Comparison of ENCODE assay signal across 8 cellular contexts in genomic region chr4:158193171-158193749, GRCh38. TPM values are rescaled to one million over a fixed set of nuclear protein-coding genes. Genes with fewer than 3 reads are reported as not detected.
DNase-seq lines count a peak whose midpoint lies in the region; ATAC-seq and TF ChIP-seq lines count a peak whose summit lies in the region.

No MANE protein-coding gene starts in this region.

- H3K4me2 ChIP-seq in KMS-11 = no peak overlapping the region

- H4K20me1 ChIP-seq in KMS-11 (ENCODE audit: insufficient read depth) = no peaks in the 10 kb centered on the region

- no peaks in the 10 kb centered on the region for H3K4me1 ChIP-seq in KMS-11 (ENCODE audit: low read depth, poor library complexity, severe bottlenecking)

- ATAC-seq in GM18867 (IDR thresholded peaks at IDR 0.05; ENCODE audit: unreplicated experiment) = peak; percentile 61

- H3K27ac Mint-ChIP-seq in type B pancreatic cell = no peak overlapping the region

- H3K27ac ChIP-seq in KMS-11 (no peak overlapping the region), angular gyrus (ENCODE audit: low read depth, low read length) (peak overlapping the region; percentile 91)

- H3K4me1 Mint-ChIP-seq in type B pancreatic cell (ENCODE audit: unreplicated experiment) = peaks cover 3% of the 10 kb centered on the region

- no peaks in the 10 kb centered on the region for H3K36me3 ChIP-seq in KMS-11 (ENCODE audit: insufficient read depth)

- peak; percentile 51 for TF ChIP-seq CTCF in AG09319 (IDR thresholded peaks at IDR 0.05; ENCODE audit: low read depth, low read length)
- TF ChIP-seq CTCF in KMS-11 (conservative IDR thresholded peaks at IDR 0.05; ENCODE audit: low read depth, low read length) = peak; percentile 75
- TF ChIP-seq CTCF in type B pancreatic cell (conservative IDR thresholded peaks at IDR 0.05) = peak; percentile 73

- H3K36me3 Mint-ChIP-seq in type B pancreatic cell = peaks cover 3% of the 10 kb centered on the region

- no peak overlapping the region for H3K4me3 ChIP-seq in KMS-11 (IDR thresholded peaks at IDR 0.05; ENCODE audit: insufficient read depth, low read depth, low read length)

- peaks cover 3% of the 10 kb centered on the region for H3K27me3 Mint-ChIP-seq in type B pancreatic cell

- H3K9ac ChIP-seq in KMS-11 = no peak overlapping the region

- no peak overlapping the region for H3K4me3 Mint-ChIP-seq in type B pancreatic cell

- H3K27me3 ChIP-seq in KMS-11 (ENCODE audit: insufficient read depth, low read depth) = no peaks in the 10 kb centered on the region

- peaks cover 4% of the 10 kb centered on the region for H3K9me3 Mint-ChIP-seq in type B pancreatic cell

- no peaks in the 10 kb centered on the region for H3K79me2 ChIP-seq in KMS-11 (ENCODE audit: insufficient read depth, low read depth)

- DNase-seq in AG09319 (ENCODE audit: extremely low read depth, low read depth) (no peak), iris pigment epithelial cell (ENCODE audit: low read depth) (peak; percentile 35), type B pancreatic cell (ENCODE audit: extremely low spot score, unreplicated experiment) (no peak), NCI-H2107 treated with DMSO at 0.1 percent for 48 hours (lab: John Stamatoyannopoulos, UW; ENCODE audit: unreplicated experiment) (no peak), DMS79 treated with DMSO at 0.1 percent for 48 hours (lab: John Stamatoyannopoulos, UW) (no peak)

- peak overlapping the region; percentile 25; the same call in 1 of the 2 replicates for H2AFZ ChIP-seq in KMS-11 (ENCODE audit: low read depth)

RNA-seq across cellular contexts. Expression of gene TMEM144, which starts 17.0 kb away (rescaled TPM):
- 7.1 and 12.8 TPM in 2 replicates for total RNA-seq in type B pancreatic cell (ENCODE audit: low replicate concordance)

RNA-seq across cellular contexts. Expression of gene GASK1B, which starts 20.4 kb away (rescaled TPM):
- 37.0 and 37.1 TPM in 2 replicates for total RNA-seq in type B pancreatic cell (ENCODE audit: low replicate concordance)
